26 cellular contexts compared by ENCODE assay signal in genomic region chr2:109027702-109028101, GRCh38. TPM values are rescaled to one million over a fixed set of nuclear protein-coding genes. Genes with fewer than 3 reads are reported as not detected.
A peak's percentile ranks its signal among the peaks of the same experiment; 100 is the strongest.
DNase-seq lines count a peak whose midpoint lies in the region; ATAC-seq, FAIRE-seq and TF ChIP-seq lines count a peak whose summit lies in the region.
"Had no signal": no experiment of that assay in that cellular context is flagged by ENCODE, and none has a peak within 500 bp of the region (broad histone marks: within the 10 kb centered on the region; RNA-seq: fewer than 3 reads in every experiment).

No MANE protein-coding gene starts in this region.

- no peaks in the 10 kb centered on the region for H3K9me3 Mint-ChIP-seq in activated naive CD8-positive, alpha-beta T cell treated with anti-CD3 and anti-CD28 coated beads, Interleukin-2, amount 10 ng/mL, durations not matched to agents 7 days and 5 days
- H3K9me3 Mint-ChIP-seq in activated naive CD8-positive, alpha-beta T cell treated with anti-CD3 and anti-CD28 coated beads, Interleukin-2, amount 50 U/mL, for 24 hours: no peaks in the 10 kb centered on the region
- H3K9me3 Mint-ChIP-seq in T-cell: no peaks in the 10 kb centered on the region
- H3K9me3 Mint-ChIP-seq in naive thymus-derived CD4-positive, alpha-beta T cell: no peaks in the 10 kb centered on the region
- H3K9me3 Mint-ChIP-seq: CD8-positive, alpha-beta T cell had no signal

- H3K36me3 ChIP-seq in naive thymus-derived CD4-positive, alpha-beta T cell (ENCODE audit: control insufficient read depth in 2 of 3, insufficient read depth in 3 of 3, low read length in 3 of 3): no peaks in the 10 kb centered on the region
- H3K36me3 ChIP-seq: MG63 had no signal

- no peaks in the 10 kb centered on the region for H3K36me3 Mint-ChIP-seq in activated naive CD8-positive, alpha-beta T cell treated with anti-CD3 and anti-CD28 coated beads, Interleukin-2, amount 10 ng/mL, durations not matched to agents 7 days and 5 days
- no peaks in the 10 kb centered on the region for H3K36me3 Mint-ChIP-seq in activated naive CD8-positive, alpha-beta T cell treated with anti-CD3 and anti-CD28 coated beads, Interleukin-2, amount 50 U/mL, for 24 hours (ENCODE audit: low read depth)
- no peaks in the 10 kb centered on the region for H3K36me3 Mint-ChIP-seq in T-cell
- H3K36me3 Mint-ChIP-seq in naive thymus-derived CD4-positive, alpha-beta T cell: no peaks in the 10 kb centered on the region
- H3K36me3 Mint-ChIP-seq: CD8-positive, alpha-beta T cell had no signal

- no peak for FAIRE-seq in GM12891 (lab: Jason Lieb, UNC)
- FAIRE-seq: GM12878, H54, RCC 7860 had no signal

- no peak overlapping the region for H3K4me3 Mint-ChIP-seq in activated naive CD8-positive, alpha-beta T cell treated with anti-CD3 and anti-CD28 coated beads, Interleukin-2, amount 10 ng/mL, durations not matched to agents 7 days and 5 days
- H3K4me3 Mint-ChIP-seq in activated naive CD8-positive, alpha-beta T cell treated with anti-CD3 and anti-CD28 coated beads, Interleukin-2, amount 50 U/mL, for 24 hours: no peak overlapping the region
- no peak overlapping the region for H3K4me3 Mint-ChIP-seq in T-cell
- H3K4me3 Mint-ChIP-seq in naive thymus-derived CD4-positive, alpha-beta T cell: no peak overlapping the region
- H3K4me3 Mint-ChIP-seq: CD8-positive, alpha-beta T cell had no signal

- POLR2A ChIA-PET in activated naive CD8-positive, alpha-beta T cell treated with anti-CD3 and anti-CD28 coated beads, Interleukin-2, amount 10 ng/mL, durations not matched to agents 7 days and 5 days (lab: Charles Lee): no interaction called here
- POLR2A ChIA-PET in T-cell (lab: Charles Lee): no interaction called here
- POLR2A ChIA-PET in naive thymus-derived CD4-positive, alpha-beta T cell (lab: Charles Lee): no interaction called here

- H3K4me1 Mint-ChIP-seq in activated naive CD8-positive, alpha-beta T cell treated with anti-CD3 and anti-CD28 coated beads, Interleukin-2, amount 10 ng/mL, durations not matched to agents 7 days and 5 days: peaks cover 17% of the 10 kb centered on the region
- peaks cover 23% of the 10 kb centered on the region for H3K4me1 Mint-ChIP-seq in activated naive CD8-positive, alpha-beta T cell treated with anti-CD3 and anti-CD28 coated beads, Interleukin-2, amount 50 U/mL, for 24 hours
- peaks cover 37 to 51% (median 44%) of the 10 kb centered on the region in 3 donors for H3K4me1 Mint-ChIP-seq in T-cell
- H3K4me1 Mint-ChIP-seq in naive thymus-derived CD4-positive, alpha-beta T cell: peaks cover 16 to 60% (median 47%) of the 10 kb centered on the region in 7 donors

- no peaks in the 10 kb centered on the region for H3K27me3 Mint-ChIP-seq in activated naive CD8-positive, alpha-beta T cell treated with anti-CD3 and anti-CD28 coated beads, Interleukin-2, amount 10 ng/mL, durations not matched to agents 7 days and 5 days
- no peaks in the 10 kb centered on the region for H3K27me3 Mint-ChIP-seq in activated naive CD8-positive, alpha-beta T cell treated with anti-CD3 and anti-CD28 coated beads, Interleukin-2, amount 50 U/mL, for 24 hours
- no peaks in the 10 kb centered on the region for H3K27me3 Mint-ChIP-seq in T-cell
- no peaks in the 10 kb centered on the region for H3K27me3 Mint-ChIP-seq in naive thymus-derived CD4-positive, alpha-beta T cell

- H3K4me1 ChIP-seq in naive thymus-derived CD4-positive, alpha-beta T cell (ENCODE audit: control insufficient read depth in 2 of 2, insufficient read depth in 2 of 2, low read length in 2 of 2): peaks cover 20 to 38% of the 10 kb centered on the region in 2 donors

- H3K9me3 ChIP-seq in naive thymus-derived CD4-positive, alpha-beta T cell (ENCODE audit: control insufficient read depth in 2 of 3, low read length in 3 of 3): no peaks in the 10 kb centered on the region
- H3K9me3 ChIP-seq: MG63, SK-N-SH had no signal

- no peaks in the 10 kb centered on the region for H3K27me3 ChIP-seq in naive thymus-derived CD4-positive, alpha-beta T cell (ENCODE audit: control insufficient read depth in 2 of 2, insufficient read depth in 2 of 2, low read length in 2 of 2)
- H3K27me3 ChIP-seq: MG63 had no signal

- intact Hi-C loops in naive thymus-derived CD4-positive, alpha-beta T cell (cut with micrococcal nuclease): no loop called here

- CTCF ChIA-PET in T-cell (lab: Charles Lee): no interaction called here
- CTCF ChIA-PET in naive thymus-derived CD4-positive, alpha-beta T cell (lab: Charles Lee): interaction anchor here (1.2 kb wide), 1 partner anchor 39 kb away, joined by 3 read pairs; no protein-coding TSS in a partner anchor

- no peak overlapping the region for H3K4me3 ChIP-seq in naive thymus-derived CD4-positive, alpha-beta T cell (ENCODE audit: low read length)
- H3K4me3 ChIP-seq: GM12878, MG63 had no signal

- H3K27ac Mint-ChIP-seq in activated naive CD8-positive, alpha-beta T cell treated with anti-CD3 and anti-CD28 coated beads, Interleukin-2, amount 10 ng/mL, durations not matched to agents 7 days and 5 days: peak overlapping the region; percentile 58
- no peak overlapping the region for H3K27ac Mint-ChIP-seq in activated naive CD8-positive, alpha-beta T cell treated with anti-CD3 and anti-CD28 coated beads, Interleukin-2, amount 50 U/mL, for 24 hours
- H3K27ac Mint-ChIP-seq in T-cell: peak overlapping the region; percentile 66 to 82
- peak overlapping the region in 7 of 9 donors; percentile 2 to 77 (median 67) for H3K27ac Mint-ChIP-seq in naive thymus-derived CD4-positive, alpha-beta T cell
- H3K27ac Mint-ChIP-seq: CD8-positive, alpha-beta T cell had no signal

- no peak for ATAC-seq in activated naive CD8-positive, alpha-beta T cell treated with anti-CD3 and anti-CD28 coated beads, Interleukin-2, amount 10 ng/mL, durations not matched to agents 7 days and 5 days (ENCODE audit: low read depth)
- no peak for ATAC-seq in activated naive CD8-positive, alpha-beta T cell treated with anti-CD3 and anti-CD28 coated beads, Interleukin-2, amount 50 U/mL, for 24 hours
- ATAC-seq in T-cell (replicated peaks in 1 of 4): no peak
- ATAC-seq in naive thymus-derived CD4-positive, alpha-beta T cell: no peak
- ATAC-seq in HG03045 (IDR thresholded peaks at IDR 0.05; ENCODE audit: unreplicated experiment): no peak
- ATAC-seq: CD8-positive, alpha-beta T cell had no signal

- no peak for TF ChIP-seq POLR2A in GM12891 (IDR thresholded peaks at IDR 0.05; ENCODE audit: low read depth, low read length)

- no peak overlapping the region for H3K27ac ChIP-seq in naive thymus-derived CD4-positive, alpha-beta T cell (ENCODE audit: low read depth, low read length)

- no peak for DNase-seq in activated naive CD8-positive, alpha-beta T cell treated with anti-CD3 and anti-CD28 coated beads, Interleukin-2, amount 10 ng/mL, durations not matched to agents 7 days and 5 days
- no peak for DNase-seq in activated naive CD8-positive, alpha-beta T cell treated with anti-CD3 and anti-CD28 coated beads, Interleukin-2, amount 50 U/mL, for 24 hours
- DNase-seq in T-cell (no peak), T-helper 9 cell (no peak), GM12891 (ENCODE audit: insufficient read length, low spot score) (no peak)
- DNase-seq in naive thymus-derived CD4-positive, alpha-beta T cell: no peak
- DNase-seq: C1 segment of cervical spinal cord, DMS 273 treated with DMSO at 0.1 percent for 48 hours, DMS79, EL, GDM1, IMR-90, KG1, MG63, NCI-H1105 treated with DMSO at 0.1 percent for 48 hours, NCI-H2029, NCI-H446, NCI-H524 treated with DMSO at 0.1 percent for 48 hours, NCI-H774, SK-N-SH had no signal

TF ChIP-seq in GM12891, 5 proteins besides CTCF, POLR2A, EP300 and RAD21:
- TF ChIP-seq TAF1 (IDR thresholded peaks at IDR 0.05; ENCODE audit: low read depth, low read length) (no peak), PAX5 (IDR thresholded peaks at IDR 0.05; ENCODE audit: insufficient read depth, low read length, severe bottlenecking) (no peak), SPI1 (IDR thresholded peaks at IDR 0.05; ENCODE audit: low read depth, low read length) (no peak)

RNA-seq across cellular contexts. Expression of gene EDAR, which starts 38.7 kb away (rescaled TPM):
- under 1 TPM; 0.14 to 0.23 TPM for total RNA-seq in activated naive CD8-positive, alpha-beta T cell treated with anti-CD3 and anti-CD28 coated beads, Interleukin-2, amount 10 ng/mL, durations not matched to agents 7 days and 5 days
- total RNA-seq in T-cell: 10 to 100 TPM in 1 of 5 donors, 1 to 10 TPM in 4; 5.2 to 15.6 (median 7.4) TPM
- total RNA-seq in naive thymus-derived CD4-positive, alpha-beta T cell: 10 to 100 TPM in 4 of 5 experiments, under 1 TPM in 1; 0.17 to 26.8 (median 21.6) TPM
- polyA plus RNA-seq in naive thymus-derived CD4-positive, alpha-beta T cell: 10 to 100 TPM; 11.9 to 24.3 TPM
- polyA plus RNA-seq in GM12891 (2012; ENCODE audit: low read depth, missing spikeins): not detected
- total RNA-seq: A673, GM12878, IMR-90 had no signal
- polyA plus RNA-seq: IMR-90, SK-N-SH had no signal
